Comparison of ENCODE assay signal across 12 cellular contexts in genomic region chr12:47752552-47752951, GRCh38. TPM values are rescaled to one million over a fixed set of nuclear protein-coding genes. Genes with fewer than 3 reads are reported as not detected.
DNase-seq lines count a peak whose midpoint lies in the region; ATAC-seq and TF ChIP-seq lines count a peak whose summit lies in the region.
"Had no signal": no experiment of that assay in that cellular context is flagged by ENCODE, and none has a peak within 500 bp of the region (broad histone marks: within the 10 kb centered on the region; RNA-seq: fewer than 3 reads in every experiment).

No MANE protein-coding gene starts in this region.

- no peak overlapping the region for H2AFZ ChIP-seq in GM23338

- H3K4me2 ChIP-seq in GM23338, result peak overlapping the region; percentile 73; the same call in 1 of the 2 replicates

- H3K4me3 ChIP-seq in GM23338, result no peak overlapping the region
- no peak overlapping the region for H3K4me3 ChIP-seq in adrenal gland
- H3K4me3 ChIP-seq in foreskin fibroblast (ENCODE audit: low read depth in 1 of 2, low read length in 2 of 2), result no peak overlapping the region

- no peaks in the 10 kb centered on the region for H3K9me3 Mint-ChIP-seq in GM23338
- H3K9me3 Mint-ChIP-seq: stimulated activated naive CD8-positive, alpha-beta T cell treated with anti-CD3 and anti-CD28 coated beads, Interleukin-15, Interleukin-2, amounts not matched to agents 100 ng/mL and 50 ng/mL, for 24 hours had no signal

- no peak for TF ChIP-seq CTCF in GM23338 (conservative IDR thresholded peaks at IDR 0.05; ENCODE audit: low read depth in 2 of 2)
- no peak for TF ChIP-seq CTCF in adrenal gland (IDR thresholded peaks at IDR 0.05)
- TF ChIP-seq CTCF in foreskin fibroblast (IDR thresholded peaks at IDR 0.05; ENCODE audit: low read depth, low read length), result no peak

- H3K27me3 Mint-ChIP-seq in GM23338 (ENCODE audit: insufficient read depth, low read depth, poor library complexity), result peaks cover 7% of the 10 kb centered on the region
- H3K27me3 Mint-ChIP-seq: stimulated activated naive CD8-positive, alpha-beta T cell treated with anti-CD3 and anti-CD28 coated beads, Interleukin-15, Interleukin-2, amounts not matched to agents 100 ng/mL and 50 ng/mL, for 24 hours had no signal

- ATAC-seq in GM23338 (no peak), GM18909 (IDR thresholded peaks at IDR 0.05; ENCODE audit: poor library complexity, unreplicated experiment) (no peak), HG03571 (IDR thresholded peaks at IDR 0.05; ENCODE audit: unreplicated experiment) (no peak)

- intact Hi-C loops in adrenal gland (cut with DNase I), result no loop called here

- H3K36me3 Mint-ChIP-seq in GM23338 (ENCODE audit: low read depth), result peaks cover 4% of the 10 kb centered on the region; the same call in 1 of the 3 replicates

- 85 to 89% (median 87%) methylated on average over 5 to 7 of the region's 7 CpGs for WGBS in adrenal gland, 4 donors

- no peak for TF ChIP-seq POLR2A in adrenal gland (IDR thresholded peaks at IDR 0.05)

- H3K4me1 Mint-ChIP-seq in GM23338, result peaks cover 52% of the 10 kb centered on the region

- no peaks in the 10 kb centered on the region for H3F3A ChIP-seq in GM23338 (replicated peaks; ENCODE audit: low read depth)

- DNase-seq in GM23338 (ENCODE audit: low spot score), result no peak
- no peak for DNase-seq in adrenal gland
- peak; percentile 80 to 90 for DNase-seq in foreskin fibroblast
- peak; percentile 31 for DNase-seq in stromal cell of bone marrow (ENCODE audit: low read depth)
- no peak for DNase-seq in GDM1 (lab: John Stamatoyannopoulos, UW)
- no peak for DNase-seq in NCI-H146 (lab: John Stamatoyannopoulos, UW)
- DNase-seq: Caco-2, NCI-H524 treated with DMSO at 0.1 percent for 48 hours, T-helper 1 cell had no signal

- H3K9me2 ChIP-seq in GM23338 (ENCODE audit: insufficient read depth), result no peaks in the 10 kb centered on the region

- no peaks in the 10 kb centered on the region for H3K9me3 ChIP-seq in adrenal gland (replicated peaks in 1 of 3)
- H3K9me3 ChIP-seq: Caco-2 had no signal

- H3K4me1 ChIP-seq in GM23338 (ENCODE audit: insufficient read depth) (peaks cover 19% of the 10 kb centered on the region), adrenal gland (replicated peaks in 1 of 2) (peaks cover 0 to 3% of the 10 kb centered on the region in 2 donors)

- H3K27me3 ChIP-seq in GM23338 (ENCODE audit: insufficient read depth) (no peaks in the 10 kb centered on the region), adrenal gland (no peaks in the 10 kb centered on the region)

- peak overlapping the region; percentile 34 for H3K27ac Mint-ChIP-seq in GM23338
- H3K27ac Mint-ChIP-seq: stimulated activated naive CD8-positive, alpha-beta T cell treated with anti-CD3 and anti-CD28 coated beads, Interleukin-15, Interleukin-2, amounts not matched to agents 100 ng/mL and 50 ng/mL, for 24 hours had no signal

- H3K27ac ChIP-seq in GM23338 (ENCODE audit: low read depth), result peak overlapping the region; percentile 76; the same call in 1 of the 2 replicates
- H3K27ac ChIP-seq in adrenal gland, result peak overlapping the region in 3 of 5 donors; percentile 19 to 72 (median 59)

- no peak overlapping the region for H3K4me3 Mint-ChIP-seq in GM23338
- H3K4me3 Mint-ChIP-seq: stimulated activated naive CD8-positive, alpha-beta T cell treated with anti-CD3 and anti-CD28 coated beads, Interleukin-15, Interleukin-2, amounts not matched to agents 100 ng/mL and 50 ng/mL, for 24 hours had no signal

- H3K36me3 ChIP-seq in GM23338 (ENCODE audit: insufficient read depth) (no peaks in the 10 kb centered on the region), adrenal gland (replicated peaks in 1 of 2) (no peaks in the 10 kb centered on the region)

- no peaks in the 10 kb centered on the region for H4K20me1 ChIP-seq in GM23338 (replicated peaks; ENCODE audit: insufficient read depth)

- no peaks in the 10 kb centered on the region for H3K79me2 ChIP-seq in GM23338 (replicated peaks; ENCODE audit: insufficient read depth)

TF ChIP-seq in GM23338, 12 proteins besides CTCF, POLR2A, EP300 and RAD21 (continues in another document):
- no peak for TF ChIP-seq EZH2phosphoT487 (IDR thresholded peaks at IDR 0.05; ENCODE audit: unreplicated experiment)
- TF ChIP-seq EZH2 (IDR thresholded peaks at IDR 0.05; ENCODE audit: low read depth, unreplicated experiment), result no peak
- no peak for TF ChIP-seq ETS1 (IDR thresholded peaks at IDR 0.05)

RNA-seq across cellular contexts. Expression of gene RAPGEF3, which starts 6.1 kb away (rescaled TPM):
- total RNA-seq in GM23338 (2014; rRNA removed; shearing (Covaris generic)), result 10.4 and 11.8 TPM in 2 replicates
- 2.3 and 3.0 TPM in 2 replicates for polyA plus RNA-seq in GM23338 (2016; fragmentation: Nextera tagmentation; extraction: Ambion mirVana)
- total RNA-seq in adrenal gland, result 10 to 100 TPM in 3 of 8 donors, 1 to 10 TPM in 5; 2.4 to 14.6 (median 9.3) TPM
- polyA plus RNA-seq in adrenal gland, result 10 to 100 TPM in 2 of 3 donors, 1 to 10 TPM in 1; 1.4 to 69.4 (median 43.8) TPM

RNA-seq across cellular contexts. Expression of gene SLC48A1, which starts 20.5 kb away (rescaled TPM):
- 9.0 and 16.8 TPM in 2 replicates for total RNA-seq in GM23338 (2014; rRNA removed; shearing (Covaris generic))
- 5.8 TPM in 2 replicates for polyA plus RNA-seq in GM23338 (2016; fragmentation: Nextera tagmentation; extraction: Ambion mirVana)
- total RNA-seq in adrenal gland, result 10 to 100 TPM; 52.5 to 91.9 (median 73.6) TPM
- polyA plus RNA-seq in adrenal gland, result 10 to 100 TPM; 36.3 to 51.0 (median 44.8) TPM

RNA-seq across cellular contexts. Expression of gene ENDOU, which starts 27.3 kb away (rescaled TPM):
- total RNA-seq in GM23338 (2014; rRNA removed; shearing (Covaris generic)), result not detected in 2 replicates
- polyA plus RNA-seq in GM23338 (2016; fragmentation: Nextera tagmentation; extraction: Ambion mirVana) (not detected in 2 replicates), adrenal gland (under 1 TPM; 0.11 to 0.51 (median 0.16) TPM)
- total RNA-seq in adrenal gland, result 1 to 10 TPM in 3 of 8 donors, under 1 TPM in 2, not detected in 3; 0.18 to 2.6 (median 1.1) TPM

RNA-seq across cellular contexts. Expression of gene RPAP3, which starts 46.7 kb away (rescaled TPM):
- 29.0 and 31.4 TPM in 2 replicates for total RNA-seq in GM23338 (2014; rRNA removed; shearing (Covaris generic))
- polyA plus RNA-seq in GM23338 (2016; fragmentation: Nextera tagmentation; extraction: Ambion mirVana), result 62.4 and 69.9 TPM in 2 replicates
- total RNA-seq in adrenal gland, result 10 to 100 TPM in 7 of 8 donors, 1 to 10 TPM in 1; 9.1 to 26.5 (median 16.7) TPM
- polyA plus RNA-seq in adrenal gland, result 10 to 100 TPM in 1 of 3 donors, 1 to 10 TPM in 2; 7.3 to 56.1 (median 7.3) TPM

Comparison
In these comparisons a context has a peak if more than half of its experiments do, and no peak if none do; other contexts are left out.
1. DNase-seq: peak in foreskin fibroblast (2 of 2) and stromal cell of bone marrow (single experiment); none in GM23338 (single experiment), adrenal gland (0 of 7), GDM1 (single experiment) and NCI-H146 (single experiment).